18 cellular contexts compared by ENCODE assay signal in genomic region chr12:123941000-123941399, GRCh38.
"Had no signal": no experiment of that assay in that cellular context is flagged by ENCODE, and none has a peak within 500 bp of the region (broad histone marks: within the 10 kb centered on the region; RNA-seq: fewer than 3 reads in every experiment).

No MANE protein-coding gene starts in this region.

- H3K27ac Mint-ChIP-seq: neural progenitor cell had no signal

- H3K4me3 ChIP-seq: esophagus muscularis mucosa, gastrocnemius medialis, heart right ventricle, left ventricle myocardium inferior, lung, mucosa of descending colon, neural progenitor cell, stomach had no signal

- H3K36me3 ChIP-seq: neural progenitor cell had no signal

- H3K27me3 ChIP-seq: esophagus muscularis mucosa, gastrocnemius medialis, heart right ventricle, neural progenitor cell, stomach had no signal

- H3K4me1 ChIP-seq: gastrocnemius medialis, neural progenitor cell had no signal

- H3K9me3 ChIP-seq: esophagus muscularis mucosa, gastrocnemius medialis had no signal

- H3K27me3 Mint-ChIP-seq: effector memory CD8-positive, alpha-beta T cell; naive thymus-derived CD8-positive, alpha-beta T cell had no signal

- H3K9ac ChIP-seq: neural progenitor cell had no signal

- H2AFZ ChIP-seq: neural progenitor cell had no signal

- H3K4me3 Mint-ChIP-seq: naive thymus-derived CD8-positive, alpha-beta T cell; neural progenitor cell had no signal

- H3K4me2 ChIP-seq: neural progenitor cell had no signal

- ATAC-seq: effector memory CD8-positive, alpha-beta T cell; gastrocnemius medialis; heart right ventricle; mucosa of descending colon; naive thymus-derived CD8-positive, alpha-beta T cell had no signal

- DNase-seq: central memory CD4-positive, alpha-beta T cell; cortex of kidney; effector memory CD8-positive, alpha-beta T cell; gastrocnemius medialis; heart right ventricle; left ventricle myocardium inferior; mesendoderm; mucosa of descending colon; naive thymus-derived CD8-positive, alpha-beta T cell; stimulated activated CD4-positive, alpha-beta T cell treated with anti-CD3 and anti-CD28 coated beads, Interleukin-2, amount 100 ng/mL, for 24 hours; stimulated activated CD4-positive, alpha-beta T cell treated with anti-CD3 and anti-CD28 coated beads, Interleukin-4, amount 100 ng/mL, for 4 hours; stimulated activated naive CD4-positive, alpha-beta T cell; stomach; trophoblast cell had no signal

- H3K27ac ChIP-seq: epithelial cell of prostate, esophagus muscularis mucosa, gastrocnemius medialis, left ventricle myocardium inferior, neural progenitor cell, stomach had no signal

- H3K9me3 Mint-ChIP-seq: effector memory CD8-positive, alpha-beta T cell had no signal
